Comparison of ENCODE assay signal across 9 cellular contexts in genomic region chr2:179207047-179207446, GRCh38.
"Had no signal": no experiment of that assay in that cellular context is flagged by ENCODE, and none has a peak within 500 bp of the region (broad histone marks: within the 10 kb centered on the region; RNA-seq: fewer than 3 reads in every experiment).

No MANE protein-coding gene starts in this region.

- H3K4me3 Mint-ChIP-seq: HFFc6 had no signal

- H3K4me3 ChIP-seq: GM23248, HAP-1, K562 had no signal

- H3K27ac Mint-ChIP-seq: HFFc6 had no signal

- ATAC-seq: HCT116, K562 had no signal

- H3K36me3 ChIP-seq: HAP-1 had no signal

- H3K9ac ChIP-seq: GM23248 had no signal

- H3K27ac ChIP-seq: GM23248 had no signal

- H3K9me3 Mint-ChIP-seq: HFFc6 had no signal

- DNase-seq: GM23248, GOT3, H7, HFFc6, IMR-90, KG1 had no signal

- H3K4me1 ChIP-seq: HAP-1 had no signal

- H2AFZ ChIP-seq: GM23248 had no signal
